8 cellular contexts compared by ENCODE assay signal in genomic region chr6:42781546-42781810, GRCh38. TPM values are rescaled to one million over a fixed set of nuclear protein-coding genes. Genes with fewer than 3 reads are reported as not detected.
A peak's percentile ranks its signal among the peaks of the same experiment; 100 is the strongest.
DNase-seq lines count a peak whose midpoint lies in the region; ATAC-seq and TF ChIP-seq lines count a peak whose summit lies in the region.

No MANE protein-coding gene starts in this region.

- peak overlapping the region; percentile 99 for H3K9ac ChIP-seq in PC-3 (ENCODE audit: low read length)

- no peaks in the 10 kb centered on the region for H3K9me3 ChIP-seq in PC-3 (ENCODE audit: low read length)
- no peaks in the 10 kb centered on the region for H3K9me3 ChIP-seq in psoas muscle

- H3K4me3 ChIP-seq in PC-3 (ENCODE audit: low read length) (peak overlapping the region; percentile 76), psoas muscle (peak overlapping the region; percentile 90)

- 0 to 3% (median 2%) methylated on average over 4 of the region's 4 CpGs for WGBS in psoas muscle, 3 donors

- no peaks in the 10 kb centered on the region for H3K9me2 ChIP-seq in PC-3 (replicated peaks; ENCODE audit: low read length)

- no peaks in the 10 kb centered on the region for H3K36me3 ChIP-seq in PC-3 (ENCODE audit: low read depth, low read length)
- H3K36me3 ChIP-seq in psoas muscle (ENCODE audit: insufficient read depth in 1 of 2, low read depth in 1 of 2) = no peaks in the 10 kb centered on the region

- DNase-seq in DMS 273 (lab: John Stamatoyannopoulos, UW; ENCODE audit: unreplicated experiment) (peak; percentile 58), DMS 273 treated with DMSO at 0.1 percent for 48 hours (lab: John Stamatoyannopoulos, UW) (no peak), PC-3 (no peak), epithelial cell of prostate (ENCODE audit: low read depth, low spot score) (no peak), psoas muscle (no peak), DMS114 treated with DMSO at 0.1 percent for 48 hours (lab: John Stamatoyannopoulos, UW; ENCODE audit: unreplicated experiment) (no peak), SHP77 (lab: John Stamatoyannopoulos, UW) (no peak), NCI-H2196 (lab: John Stamatoyannopoulos, UW; ENCODE audit: unreplicated experiment) (no peak)

- ATAC-seq in PC-3 (no peak), psoas muscle (no peak)

- H3K4me2 ChIP-seq in PC-3 (ENCODE audit: low read length) = peak overlapping the region; percentile 89

- intact Hi-C loops in PC-3 (cut with micrococcal nuclease) (loop anchor here (2.0 kb wide), 1 partner anchor 15 kb away; no protein-coding TSS in a partner anchor), psoas muscle (cut with DNase I) (loop anchor here in 1 of 2 donors (5.0 kb wide), 1 partner anchor 96 kb away; the partner anchor contains the start of gene RPL7L1)

- peak overlapping the region; percentile 93 for H3K27ac ChIP-seq in PC-3 (ENCODE audit: low read length)
- peak overlapping the region; percentile 91 for H3K27ac ChIP-seq in epithelial cell of prostate
- peak overlapping the region; percentile 100 for H3K27ac ChIP-seq in psoas muscle

- H3F3A ChIP-seq in PC-3 (ENCODE audit: low read length, unreplicated experiment) = no peaks in the 10 kb centered on the region

- H3K4me1 ChIP-seq in PC-3 (ENCODE audit: insufficient read depth, low read length) (peaks cover 48% of the 10 kb centered on the region), psoas muscle (peaks cover 14% of the 10 kb centered on the region)

- TF ChIP-seq CTCF in PC-3 (conservative IDR thresholded peaks at IDR 0.05; ENCODE audit: low read depth, low read length) (no peak), psoas muscle (IDR thresholded peaks at IDR 0.05) (no peak)

- POLR2A ChIA-PET in PC-3 (lab: Charles Lee; ENCODE audit: unreplicated experiment) = interaction anchor here (0.5 to 1.0 kb wide), 7 partner anchors 14 to 846 kb away, joined by 3 to 22 read pairs (median 5); partner anchors contain the start of genes RPL7L1 and TBCC

- H3K27me3 ChIP-seq in PC-3 (ENCODE audit: low read length) (no peaks in the 10 kb centered on the region), psoas muscle (ENCODE audit: insufficient read depth in 3 of 3, low read length in 2 of 3) (no peaks in the 10 kb centered on the region)

- BruUV-seq in PC-3 (replicated peaks; lab: Mats Ljungman, UMichigan) = no TSS peak

- H2AFZ ChIP-seq in PC-3 (ENCODE audit: low read length) = no peak overlapping the region

- CTCF ChIA-PET in PC-3 (lab: Charles Lee) = interaction anchor here (0.6 kb wide), 1 partner anchor 501 kb away, joined by 3 read pairs; no protein-coding TSS in a partner anchor

- H4K20me1 ChIP-seq in PC-3 (ENCODE audit: low read length) = no peaks in the 10 kb centered on the region

- H3K79me2 ChIP-seq in PC-3 (ENCODE audit: low read length) = peaks cover 46% of the 10 kb centered on the region

RNA-seq across cellular contexts. Expression of gene BICRAL, which starts 0.4 kb away (rescaled TPM):
- total RNA-seq in PC-3 (2014; rRNA removed) (3.3 and 3.5 TPM in 2 replicates), psoas muscle (10 to 100 TPM in 2 of 4 donors, 1 to 10 TPM in 2; 6.2 to 12.2 (median 10.5) TPM)
- polyA plus RNA-seq in psoas muscle = 1 to 10 TPM; 2.8 to 5.0 (median 2.9) TPM

RNA-seq across cellular contexts. Expression of gene TBCC, which starts 35.6 kb away (rescaled TPM):
- total RNA-seq in PC-3 (2014; rRNA removed) (32.3 and 36.5 TPM in 2 replicates), psoas muscle (10 to 100 TPM; 17.0 to 26.9 (median 18.9) TPM)
- 10 to 100 TPM; 13.1 to 41.3 (median 29.8) TPM for polyA plus RNA-seq in psoas muscle

RNA-seq across cellular contexts. Expression of gene PRPH2, which starts 59.1 kb away (rescaled TPM):
- total RNA-seq in PC-3 (2014; rRNA removed) = not detected in 2 replicates
- 1 to 10 TPM; 1.8 to 4.9 (median 3.1) TPM for total RNA-seq in psoas muscle
- polyA plus RNA-seq in psoas muscle = 1 to 10 TPM in 1 of 3 donors, under 1 TPM in 2; 0.13 to 2.8 (median 0.66) TPM
